In genomic region chr4:105352826-105353225, GRCh38 we compare ENCODE assay signal across 1 cellular context.
TF ChIP-seq lines count a peak whose summit lies in the region.

No MANE protein-coding gene starts in this region.

TF ChIP-seq in GM23338, 12 proteins besides CTCF, POLR2A, EP300 and RAD21 (continued from another document):
- TF ChIP-seq ZNF462 (CRISPR knock-in tag; IDR thresholded peaks at IDR 0.05) = no peak
- no peak for TF ChIP-seq ETS1 (IDR thresholded peaks at IDR 0.05)
- TF ChIP-seq JUNB (IDR thresholded peaks at IDR 0.05; ENCODE audit: unreplicated experiment) = no peak
- no peak for TF ChIP-seq ZNF331 (CRISPR knock-in tag; IDR thresholded peaks at IDR 0.05; ENCODE audit: low read depth)
- no peak for TF ChIP-seq CREB1 (CRISPR knock-in tag; IDR thresholded peaks at IDR 0.05; ENCODE audit: low read depth)
- no peak for TF ChIP-seq EZH2phosphoT487 (IDR thresholded peaks at IDR 0.05; ENCODE audit: unreplicated experiment)
TF ChIP-seq in GM23338: peak in this region for 0.
